ENCODE assay signal across 1 cellular context in the genomic region with DNA sequence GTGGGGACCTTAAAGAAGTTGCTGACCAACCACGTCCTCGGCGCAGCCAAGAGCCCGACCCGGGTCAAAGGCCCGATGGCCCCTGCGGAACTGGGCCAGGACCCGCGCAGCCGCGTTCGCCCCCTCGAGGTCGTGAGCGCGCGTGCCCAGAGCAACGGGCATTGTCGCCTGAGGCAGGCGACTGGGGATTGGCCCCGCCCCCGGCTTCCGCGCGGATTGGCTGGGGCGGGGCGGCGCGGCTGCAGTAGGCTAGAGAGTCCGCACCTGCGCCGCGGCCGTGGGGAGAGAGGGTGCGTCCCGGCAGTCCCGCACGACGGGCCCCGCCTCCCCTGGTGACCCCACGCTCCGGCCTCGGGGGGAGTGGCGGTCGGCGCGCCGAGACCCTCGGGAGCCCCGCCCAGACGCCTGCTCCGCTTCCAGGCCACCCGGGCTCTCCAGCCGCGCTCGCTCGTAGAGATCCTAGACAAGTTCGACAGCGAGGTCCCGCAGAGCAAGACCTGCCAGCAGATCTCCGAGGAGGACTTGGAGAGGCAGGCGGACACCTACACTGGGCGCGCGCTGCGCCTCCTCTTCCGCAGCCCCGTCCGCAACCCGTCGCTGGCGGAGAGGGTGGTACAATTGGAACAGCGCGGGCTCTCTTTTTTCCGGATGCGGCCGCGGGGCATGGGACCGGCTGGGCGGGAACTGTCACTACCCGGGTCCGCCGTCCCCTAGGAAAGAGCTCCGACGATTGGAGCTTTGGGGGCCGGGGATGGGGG.
A peak's percentile ranks its signal among the peaks of the same experiment; 100 is the strongest.
TF ChIP-seq lines count a peak whose summit lies in the region.

No MANE protein-coding gene starts in this region.

TF ChIP-seq in HepG2, 621 proteins besides CTCF, POLR2A, EP300 and RAD21 (continued from another document and continues in another):
- TF ChIP-seq ZNF512 (CRISPR knock-in tag; IDR thresholded peaks at IDR 0.05) (no peak), ZBTB1 (CRISPR knock-in tag; IDR thresholded peaks at IDR 0.05; ENCODE audit: borderline replicate concordance) (no peak), ZNF552 (CRISPR knock-in tag; IDR thresholded peaks at IDR 0.05; ENCODE audit: borderline replicate concordance) (no peak), ZBTB34 (CRISPR knock-in tag; IDR thresholded peaks at IDR 0.05) (no peak), ZFP36 (IDR thresholded peaks at IDR 0.05; ENCODE audit: borderline replicate concordance, low read depth, low read length, partially characterized antibody) (no peak), HNF4G (IDR thresholded peaks at IDR 0.05; ENCODE audit: borderline replicate concordance, low read depth, low read length) (peak; percentile 26; the same call in 1 of the 2 replicates), HNF4G (CRISPR knock-in tag; IDR thresholded peaks at IDR 0.05; ENCODE audit: borderline replicate concordance, low read depth) (no peak), IKZF1 (IDR thresholded peaks at IDR 0.05) (no peak), ATM (IDR thresholded peaks at IDR 0.05; ENCODE audit: borderline replicate concordance) (no peak), RAD51 (IDR thresholded peaks at IDR 0.05; ENCODE audit: borderline replicate concordance) (no peak), SMARCC2 (IDR thresholded peaks at IDR 0.05) (no peak), EED (CRISPR knock-in tag; IDR thresholded peaks at IDR 0.05) (peak; percentile 49; the same call in 1 of the 2 replicates), ZNF607 (CRISPR knock-in tag; IDR thresholded peaks at IDR 0.05; ENCODE audit: borderline replicate concordance) (peak; percentile 93), ZNF18 (CRISPR knock-in tag; IDR thresholded peaks at IDR 0.05; ENCODE audit: insufficient replicate concordance) (no peak), ZNF850 (CRISPR knock-in tag; conservative IDR thresholded peaks at IDR 0.05) (0 out of 2 replicates have a peak, but pooled peaks have one; percentile 68), ZNF335 (CRISPR knock-in tag; IDR thresholded peaks at IDR 0.05) (no peak), ZNF337 (CRISPR knock-in tag; IDR thresholded peaks at IDR 0.05; ENCODE audit: borderline replicate concordance, low read depth) (no peak), LCORL (IDR thresholded peaks at IDR 0.05) (no peak), LCORL (CRISPR knock-in tag; IDR thresholded peaks at IDR 0.05) (peak; percentile 55; the same call in 1 of the 2 replicates), TRAFD1 (CRISPR knock-in tag; IDR thresholded peaks at IDR 0.05; ENCODE audit: borderline replicate concordance) (no peak), BHLHE40 (IDR thresholded peaks at IDR 0.05; ENCODE audit: low read length) (peak; percentile 52; the same call in 1 of the 2 replicates), KLF12 (CRISPR knock-in tag; IDR thresholded peaks at IDR 0.05; ENCODE audit: borderline replicate concordance) (no peak), REL (CRISPR knock-in tag; conservative IDR thresholded peaks at IDR 0.05) (no peak), PHF21A (CRISPR knock-in tag; IDR thresholded peaks at IDR 0.05) (peak; percentile 76), ZBTB42 (CRISPR knock-in tag; IDR thresholded peaks at IDR 0.05) (0 out of 2 replicates have a peak, but pooled peaks have one; percentile 53), CREB1 (IDR thresholded peaks at IDR 0.05) (no peak), CREB1 (CRISPR knock-in tag; IDR thresholded peaks at IDR 0.05) (no peak), MEIS1 (CRISPR knock-in tag; IDR thresholded peaks at IDR 0.05; ENCODE audit: borderline replicate concordance) (0 out of 2 replicates have a peak, but pooled peaks have one; percentile 8), ZNF710 (CRISPR knock-in tag; IDR thresholded peaks at IDR 0.05; ENCODE audit: borderline replicate concordance) (no peak; the same call in 1 of the 2 replicates), ATRX (CRISPR knock-in tag; IDR thresholded peaks at IDR 0.05; ENCODE audit: borderline replicate concordance) (no peak), ZNF629 (CRISPR knock-in tag; conservative IDR thresholded peaks at IDR 0.05) (peak; percentile 32), ARNT (IDR thresholded peaks at IDR 0.05) (no peak), ZNF160 (CRISPR knock-in tag; IDR thresholded peaks at IDR 0.05) (no peak; the same call in 1 of the 2 replicates), ZNF225 (CRISPR knock-in tag; IDR thresholded peaks at IDR 0.05) (no peak), ATF6 (CRISPR knock-in tag; conservative IDR thresholded peaks at IDR 0.05) (no peak), ZNF333 (CRISPR knock-in tag; IDR thresholded peaks at IDR 0.05; ENCODE audit: borderline replicate concordance) (no peak), SAFB2 (CRISPR knock-in tag; IDR thresholded peaks at IDR 0.05; ENCODE audit: borderline replicate concordance, low read depth) (peak; percentile 93; the same call in 1 of the 2 replicates), SMC3 (IDR thresholded peaks at IDR 0.05; ENCODE audit: low read length) (no peak), NKX3-1 (CRISPR knock-in tag; IDR thresholded peaks at IDR 0.05) (no peak), ZNF121 (CRISPR knock-in tag; IDR thresholded peaks at IDR 0.05) (0 out of 2 replicates have a peak, but pooled peaks have one; percentile 35), SOX6 (IDR thresholded peaks at IDR 0.05) (no peak), SOX6 (CRISPR knock-in tag; IDR thresholded peaks at IDR 0.05) (no peak; the same call in 1 of the 2 replicates), NR0B2 (CRISPR knock-in tag; IDR thresholded peaks at IDR 0.05) (no peak)
- TF ChIP-seq, protein P1, sequence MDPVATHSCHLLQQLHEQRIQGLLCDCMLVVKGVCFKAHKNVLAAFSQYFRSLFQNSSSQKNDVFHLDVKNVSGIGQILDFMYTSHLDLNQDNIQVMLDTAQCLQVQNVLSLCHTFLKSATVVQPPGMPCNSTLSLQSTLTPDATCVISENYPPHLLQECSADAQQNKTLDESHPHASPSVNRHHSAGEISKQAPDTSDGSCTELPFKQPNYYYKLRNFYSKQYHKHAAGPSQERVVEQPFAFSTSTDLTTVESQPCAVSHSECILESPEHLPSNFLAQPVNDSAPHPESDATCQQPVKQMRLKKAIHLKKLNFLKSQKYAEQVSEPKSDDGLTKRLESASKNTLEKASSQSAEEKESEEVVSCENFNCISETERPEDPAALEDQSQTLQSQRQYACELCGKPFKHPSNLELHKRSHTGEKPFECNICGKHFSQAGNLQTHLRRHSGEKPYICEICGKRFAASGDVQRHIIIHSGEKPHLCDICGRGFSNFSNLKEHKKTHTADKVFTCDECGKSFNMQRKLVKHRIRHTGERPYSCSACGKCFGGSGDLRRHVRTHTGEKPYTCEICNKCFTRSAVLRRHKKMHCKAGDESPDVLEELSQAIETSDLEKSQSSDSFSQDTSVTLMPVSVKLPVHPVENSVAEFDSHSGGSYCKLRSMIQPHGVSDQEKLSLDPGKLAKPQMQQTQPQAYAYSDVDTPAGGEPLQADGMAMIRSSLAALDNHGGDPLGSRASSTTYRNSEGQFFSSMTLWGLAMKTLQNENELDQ (CRISPR knock-in tag; IDR thresholded peaks at IDR 0.05; ENCODE audit: borderline replicate concordance) = no peak
- TF ChIP-seq, protein P2, sequence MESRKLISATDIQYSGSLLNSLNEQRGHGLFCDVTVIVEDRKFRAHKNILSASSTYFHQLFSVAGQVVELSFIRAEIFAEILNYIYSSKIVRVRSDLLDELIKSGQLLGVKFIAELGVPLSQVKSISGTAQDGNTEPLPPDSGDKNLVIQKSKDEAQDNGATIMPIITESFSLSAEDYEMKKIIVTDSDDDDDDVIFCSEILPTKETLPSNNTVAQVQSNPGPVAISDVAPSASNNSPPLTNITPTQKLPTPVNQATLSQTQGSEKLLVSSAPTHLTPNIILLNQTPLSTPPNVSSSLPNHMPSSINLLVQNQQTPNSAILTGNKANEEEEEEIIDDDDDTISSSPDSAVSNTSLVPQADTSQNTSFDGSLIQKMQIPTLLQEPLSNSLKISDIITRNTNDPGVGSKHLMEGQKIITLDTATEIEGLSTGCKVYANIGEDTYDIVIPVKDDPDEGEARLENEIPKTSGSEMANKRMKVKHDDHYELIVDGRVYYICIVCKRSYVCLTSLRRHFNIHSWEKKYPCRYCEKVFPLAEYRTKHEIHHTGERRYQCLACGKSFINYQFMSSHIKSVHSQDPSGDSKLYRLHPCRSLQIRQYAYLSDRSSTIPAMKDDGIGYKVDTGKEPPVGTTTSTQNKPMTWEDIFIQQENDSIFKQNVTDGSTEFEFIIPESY (CRISPR knock-in tag; IDR thresholded peaks at IDR 0.05) = no peak
